Comparison of ENCODE assay signal across 9 cellular contexts in the genomic region with DNA sequence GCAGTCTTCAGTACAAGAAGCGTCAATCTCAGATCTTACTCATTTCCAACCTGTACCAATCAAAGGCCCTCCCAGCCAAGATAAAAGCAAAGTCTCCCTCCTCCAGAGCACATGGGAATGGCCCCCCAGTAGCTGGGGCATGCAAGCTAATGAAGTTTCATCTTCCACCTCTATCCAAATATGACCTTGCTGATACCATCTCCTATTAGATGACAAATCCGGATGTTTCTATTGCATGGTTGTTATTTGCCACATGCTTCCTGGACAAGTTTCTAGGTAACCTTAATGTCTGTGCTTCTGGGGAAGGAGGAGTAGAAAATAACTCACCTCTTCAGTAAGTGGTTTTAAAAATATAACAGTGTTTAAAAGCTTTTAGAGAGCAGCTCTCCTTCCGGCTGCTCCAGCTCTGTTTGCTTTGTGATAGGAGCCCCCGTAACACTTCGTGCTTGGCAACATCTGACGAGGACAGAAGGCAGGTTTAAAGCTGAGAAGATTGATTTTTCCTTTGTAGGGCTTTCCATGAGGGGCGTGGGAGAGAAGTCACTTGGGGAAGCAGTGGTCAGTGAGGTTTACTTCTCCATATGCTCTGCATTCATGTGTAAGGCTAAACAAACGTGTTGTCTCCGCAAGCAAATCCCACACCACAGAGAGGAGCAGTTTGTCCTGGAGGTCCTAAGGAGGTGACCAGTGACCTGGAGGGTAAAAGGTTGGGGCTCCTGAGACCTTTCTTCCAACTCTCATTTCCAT. TPM values are rescaled to one million over a fixed set of nuclear protein-coding genes. Genes with fewer than 3 reads are reported as not detected.
DNase-seq lines count a peak whose midpoint lies in the region; ATAC-seq and TF ChIP-seq lines count a peak whose summit lies in the region.
"Had no signal": no experiment of that assay in that cellular context is flagged by ENCODE, and none has a peak within 500 bp of the region (broad histone marks: within the 10 kb centered on the region; RNA-seq: fewer than 3 reads in every experiment).

No MANE protein-coding gene starts in this region.

- H3K36me3 Mint-ChIP-seq in activated naive CD4-positive, alpha-beta T cell treated with anti-CD3 and anti-CD28 coated beads, Interleukin-2, amount 50 U/mL, for 72 hours = peaks cover 0 to 4% of the 10 kb centered on the region in 2 donors
- H3K36me3 Mint-ChIP-seq in activated T-helper 2 cell treated with anti-CD3 and anti-CD28 coated beads, Interferon-gamma antibody, Interleukin-2, Interleukin-4, amounts not matched to agents 10 μg/mL and 5 μg/mL and 100 μg/mL, durations not matched to agents 14 hours and 24 hours and 36 hours (ENCODE audit: low read depth) = no peaks in the 10 kb centered on the region

- H3K4me1 ChIP-seq in left lung (peaks cover 9 to 87% of the 10 kb centered on the region in 2 donors), tibial nerve (peaks cover 0 to 47% (median 35%) of the 10 kb centered on the region in 4 donors), HAP-1 (peaks cover 19% of the 10 kb centered on the region)

- H3K27ac ChIP-seq in left lung (peak overlapping the region; percentile 68 to 88), tibial nerve (peak overlapping the region; percentile 37 to 94 (median 70))

- H3K4me1 Mint-ChIP-seq in activated T-helper 2 cell treated with anti-CD3 and anti-CD28 coated beads, Interferon-gamma antibody, Interleukin-2, Interleukin-4, amounts not matched to agents 10 μg/mL and 5 μg/mL and 100 μg/mL, durations not matched to agents 14 hours and 24 hours and 36 hours (ENCODE audit: low read depth) = peaks cover 70% of the 10 kb centered on the region

- 78 to 82% methylated on average over 9 of the region's 9 CpGs for WGBS in tibial nerve, 2 donors

- no peak for DNase-seq in activated naive CD4-positive, alpha-beta T cell treated with anti-CD3 and anti-CD28 coated beads, Interleukin-2, amount 50 U/mL, for 72 hours (ENCODE audit: low spot score in 2 of 2)
- DNase-seq in activated naive CD4-positive, alpha-beta T cell treated with anti-CD3 and anti-CD28 coated beads, Interleukin-2, amount 50 U/mL, for 16 hours = no peak
- DNase-seq in activated T-helper 2 cell treated with anti-CD3 and anti-CD28 coated beads, Interferon-gamma antibody, Interleukin-2, Interleukin-4, amounts not matched to agents 10 μg/mL and 5 μg/mL and 100 μg/mL, durations not matched to agents 14 hours and 24 hours and 36 hours (ENCODE audit: low spot score) = no peak
- DNase-seq in left lung = no peak
- no peak for DNase-seq in tibial nerve (ENCODE audit: low spot score in 2 of 2)
- DNase-seq in SKM-1 (lab: John Stamatoyannopoulos, UW; ENCODE audit: unreplicated experiment) = no peak
- DNase-seq in HAP-1 (ENCODE audit: low spot score in 2 of 2) = no peak
- DNase-seq: NCI-H446 treated with DMSO at 0.1 percent for 48 hours had no signal

- no peaks in the 10 kb centered on the region for H3K27me3 Mint-ChIP-seq in activated T-helper 2 cell treated with anti-CD3 and anti-CD28 coated beads, Interferon-gamma antibody, Interleukin-2, Interleukin-4, amounts not matched to agents 10 μg/mL and 5 μg/mL and 100 μg/mL, durations not matched to agents 14 hours and 24 hours and 36 hours (ENCODE audit: low read depth)

- H3K27me3 ChIP-seq in left lung = no peaks in the 10 kb centered on the region
- no peaks in the 10 kb centered on the region for H3K27me3 ChIP-seq in tibial nerve
- H3K27me3 ChIP-seq in HAP-1 (ENCODE audit: low read depth) = no peaks in the 10 kb centered on the region

- H3K9me3 ChIP-seq in left lung (no peaks in the 10 kb centered on the region), tibial nerve (no peaks in the 10 kb centered on the region), HAP-1 (no peaks in the 10 kb centered on the region)

- TF ChIP-seq EP300 in tibial nerve (IDR thresholded peaks at IDR 0.05) = no peak

- intact Hi-C loops in activated T-helper 2 cell treated with anti-CD3 and anti-CD28 coated beads, Interferon-gamma antibody, Interleukin-2, Interleukin-4, amounts not matched to agents 10 μg/mL and 5 μg/mL and 100 μg/mL, durations not matched to agents 14 hours and 24 hours and 36 hours (cut with micrococcal nuclease) = loop anchor here (1.0 to 5.0 kb wide), 2 partner anchors 247 to 799 kb away; partner anchors contain the start of gene CAST
- intact Hi-C loops in left lung (cut with DNase I) = loop anchor here in 1 of 2 donors (5.0 kb wide), 2 partner anchors 99 to 474 kb away; partner anchors contain the start of gene ELL2

- H3K4me3 ChIP-seq in left lung (no peak overlapping the region), tibial nerve (no peak overlapping the region), HAP-1 (no peak overlapping the region)

- no peak for TF ChIP-seq POLR2A in tibial nerve (IDR thresholded peaks at IDR 0.05)

- TF ChIP-seq CTCF in left lung (IDR thresholded peaks at IDR 0.05) (no peak), tibial nerve (IDR thresholded peaks at IDR 0.05) (no peak)

- in situ Hi-C loops in HAP-1 (cut with MboI; ENCODE audit: low sequenced_read_pairs) = loop anchor here (25.0 kb wide), 1 partner anchor 749 kb away; no protein-coding TSS in a partner anchor

- H3K27ac Mint-ChIP-seq in activated naive CD4-positive, alpha-beta T cell treated with anti-CD3 and anti-CD28 coated beads, Interleukin-2, amount 50 U/mL, for 72 hours = peak overlapping the region; percentile 50 to 93
- H3K27ac Mint-ChIP-seq in activated T-helper 2 cell treated with anti-CD3 and anti-CD28 coated beads, Interferon-gamma antibody, Interleukin-2, Interleukin-4, amounts not matched to agents 10 μg/mL and 5 μg/mL and 100 μg/mL, durations not matched to agents 14 hours and 24 hours and 36 hours = peak overlapping the region; percentile 73

- ATAC-seq in activated naive CD4-positive, alpha-beta T cell treated with anti-CD3 and anti-CD28 coated beads, Interleukin-2, amount 50 U/mL, for 72 hours = no peak
- ATAC-seq in left lung = peak; percentile 22
- no peak for ATAC-seq in HG02840 (IDR thresholded peaks at IDR 0.05; ENCODE audit: low FRiP score, unreplicated experiment)

- peak overlapping the region; percentile 27 for H3K4me3 Mint-ChIP-seq in activated T-helper 2 cell treated with anti-CD3 and anti-CD28 coated beads, Interferon-gamma antibody, Interleukin-2, Interleukin-4, amounts not matched to agents 10 μg/mL and 5 μg/mL and 100 μg/mL, durations not matched to agents 14 hours and 24 hours and 36 hours (ENCODE audit: low read depth)

- H3K9me3 Mint-ChIP-seq in activated naive CD4-positive, alpha-beta T cell treated with anti-CD3 and anti-CD28 coated beads, Interleukin-2, amount 50 U/mL, for 72 hours = peaks cover 0 to 7% of the 10 kb centered on the region in 2 donors
- peaks cover 5% of the 10 kb centered on the region for H3K9me3 Mint-ChIP-seq in activated T-helper 2 cell treated with anti-CD3 and anti-CD28 coated beads, Interferon-gamma antibody, Interleukin-2, Interleukin-4, amounts not matched to agents 10 μg/mL and 5 μg/mL and 100 μg/mL, durations not matched to agents 14 hours and 24 hours and 36 hours

- H3K36me3 ChIP-seq in left lung (no peaks in the 10 kb centered on the region), tibial nerve (no peaks in the 10 kb centered on the region), HAP-1 (replicated peaks) (no peaks in the 10 kb centered on the region)

RNA-seq across cellular contexts. Expression of gene GLRX, which starts 40.3 kb away (rescaled TPM):
- 10 to 100 TPM; 28.4 to 48.4 TPM for total RNA-seq in activated naive CD4-positive, alpha-beta T cell treated with anti-CD3 and anti-CD28 coated beads, Interleukin-2, amount 50 U/mL, for 72 hours
- total RNA-seq in activated T-helper 2 cell treated with anti-CD3 and anti-CD28 coated beads, Interferon-gamma antibody, Interleukin-2, Interleukin-4, amounts not matched to agents 10 μg/mL and 5 μg/mL and 100 μg/mL, durations not matched to agents 14 hours and 24 hours and 36 hours = 14.9 and 18.5 TPM in 2 replicates
- total RNA-seq in left lung (10 to 100 TPM; 60.3 to 98.1 TPM), tibial nerve (10 to 100 TPM; 15.3 to 72.0 (median 40.4) TPM)
